In the genomic region with DNA sequence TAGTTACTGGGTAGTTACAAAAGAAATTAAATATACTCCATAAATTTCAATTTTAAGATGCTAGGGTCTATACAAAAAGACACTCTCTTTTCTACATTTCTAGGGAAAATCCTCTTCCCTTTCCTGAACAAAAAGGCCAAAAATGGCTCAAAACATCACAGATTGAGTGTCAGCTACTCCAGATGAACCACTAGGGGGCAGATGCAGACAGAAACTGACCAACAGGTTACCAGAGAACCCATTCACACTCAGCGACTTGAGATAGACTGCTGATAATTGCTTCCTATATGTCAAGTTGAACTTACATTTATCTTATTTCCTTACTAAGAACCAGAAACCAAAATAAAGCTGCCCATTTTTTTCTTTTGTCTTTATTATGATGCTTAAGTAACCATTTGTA, we compare ENCODE assay signal across 9 cellular contexts.
DNase-seq lines count a peak whose midpoint lies in the region; ATAC-seq and TF ChIP-seq lines count a peak whose summit lies in the region.
"Had no signal": no experiment of that assay in that cellular context is flagged by ENCODE, and none has a peak within 500 bp of the region (broad histone marks: within the 10 kb centered on the region; RNA-seq: fewer than 3 reads in every experiment).

No MANE protein-coding gene starts in this region.

- H3K27ac Mint-ChIP-seq in CD8-positive, alpha-beta memory T cell: no peak overlapping the region

- peaks cover 0 to 8% (median 2%) of the 10 kb centered on the region in 5 donors for H3K9me3 Mint-ChIP-seq in CD8-positive, alpha-beta memory T cell

- CTCF ChIA-PET in A673 (lab: Charles Lee): no interaction called here
- CTCF ChIA-PET in CD8-positive, alpha-beta memory T cell (lab: Charles Lee): no interaction called here

- TF ChIP-seq CTCF in A673 (conservative IDR thresholded peaks at IDR 0.05; ENCODE audit: low read depth, low read length) (peak; percentile 65), GM12864 (IDR thresholded peaks at IDR 0.05; ENCODE audit: low read depth, low read length, missing control alignments) (peak; percentile 55), OCI-LY1 (IDR thresholded peaks at IDR 0.05; ENCODE audit: low read length) (peak; percentile 48), fibroblast of pulmonary artery (IDR thresholded peaks at IDR 0.05; ENCODE audit: low read length, missing control alignments) (peak; percentile 52)

- DNase-seq in A673 (ENCODE audit: low spot score): peak; percentile 40
- no peak for DNase-seq in GM12864 (ENCODE audit: low read depth)
- DNase-seq in fibroblast of pulmonary artery (ENCODE audit: low read depth): peak; percentile 22
- no peak for DNase-seq in CD8-positive, alpha-beta memory T cell
- DNase-seq in activated CD4-positive, CD25-positive, alpha-beta regulatory T cell treated with anti-CD3 and anti-CD28 coated beads, Interleukin-2, amount 50 U/mL, for 72 hours: no peak
- DNase-seq: stimulated activated CD4-positive, alpha-beta T cell treated with anti-CD3 and anti-CD28 coated beads, Interleukin-12 subunit alpha, Interleukin-12 subunit beta, amount 100 ng/mL, for 4 hours had no signal

- H3K4me1 ChIP-seq in A673 (ENCODE audit: insufficient read depth, low read length, poor library complexity, severe bottlenecking): no peaks in the 10 kb centered on the region
- no peaks in the 10 kb centered on the region for H3K4me1 ChIP-seq in OCI-LY1 (ENCODE audit: insufficient read depth, low read length, severe bottlenecking)
- H3K4me1 ChIP-seq in CD8-positive, alpha-beta memory T cell (ENCODE audit: insufficient read depth, low read length): no peaks in the 10 kb centered on the region

- H3K9me2 ChIP-seq in OCI-LY1 (ENCODE audit: low read depth, low read length): no peaks in the 10 kb centered on the region

- POLR2A ChIA-PET in A673 (lab: Charles Lee; ENCODE audit: low non-redundant PET): no interaction called here
- POLR2A ChIA-PET in CD8-positive, alpha-beta memory T cell (lab: Charles Lee): no interaction called here

- H3F3A ChIP-seq in OCI-LY1 (ENCODE audit: insufficient read depth, low read length): no peaks in the 10 kb centered on the region

- no peak overlapping the region for H3K9ac ChIP-seq in OCI-LY1 (ENCODE audit: low read length)

- no peak overlapping the region for H3K4me3 Mint-ChIP-seq in CD8-positive, alpha-beta memory T cell

- BruUV-seq in A673 (replicated peaks; lab: Mats Ljungman, UMichigan): no TSS peak

- no peak overlapping the region for H3K4me2 ChIP-seq in OCI-LY1 (ENCODE audit: low read length)

- H3K4me3 ChIP-seq in A673 (ENCODE audit: low read depth, low read length, poor library complexity, severe bottlenecking): no peak overlapping the region
- no peak overlapping the region for H3K4me3 ChIP-seq in GM12864 (ENCODE audit: low read depth, low read length)
- H3K4me3 ChIP-seq in OCI-LY1 (ENCODE audit: low read depth, low read length, poor library complexity, severe bottlenecking): no peak overlapping the region
- no peak overlapping the region for H3K4me3 ChIP-seq in fibroblast of pulmonary artery (replicated peaks; ENCODE audit: low read depth, low read length)
- no peak overlapping the region for H3K4me3 ChIP-seq in CD8-positive, alpha-beta memory T cell (ENCODE audit: low read length)

- H3K36me3 ChIP-seq in A673 (ENCODE audit: insufficient read depth, low read length, poor library complexity, severe bottlenecking): no peaks in the 10 kb centered on the region
- no peaks in the 10 kb centered on the region for H3K36me3 ChIP-seq in OCI-LY1 (ENCODE audit: insufficient read depth, low read length)
- H3K36me3 ChIP-seq in CD8-positive, alpha-beta memory T cell (ENCODE audit: insufficient read depth, low read length): no peaks in the 10 kb centered on the region

- no peaks in the 10 kb centered on the region for H4K20me1 ChIP-seq in OCI-LY1 (ENCODE audit: insufficient read depth, low read length)

- peaks cover 7 to 9% (median 7%) of the 10 kb centered on the region in 3 donors for H3K4me1 Mint-ChIP-seq in CD8-positive, alpha-beta memory T cell

- no peak for ATAC-seq in GM19455 (IDR thresholded peaks at IDR 0.05; ENCODE audit: unreplicated experiment)
- no peak for ATAC-seq in HG03354 (IDR thresholded peaks at IDR 0.05; ENCODE audit: poor library complexity, severe bottlenecking, unreplicated experiment)

- H3K27me3 Mint-ChIP-seq in CD8-positive, alpha-beta memory T cell: peaks cover 9 to 23% of the 10 kb centered on the region in 2 donors

- H3K36me3 Mint-ChIP-seq in CD8-positive, alpha-beta memory T cell: no peaks in the 10 kb centered on the region

- H3K27me3 ChIP-seq in A673 (replicated peaks; ENCODE audit: insufficient read depth, low read depth, low read length, poor library complexity) (no peaks in the 10 kb centered on the region), OCI-LY1 (ENCODE audit: insufficient read depth, low read length) (no peaks in the 10 kb centered on the region)
- no peaks in the 10 kb centered on the region for H3K27me3 ChIP-seq in CD8-positive, alpha-beta memory T cell (ENCODE audit: insufficient read depth, low read length, poor library complexity, severe bottlenecking)

- intact Hi-C loops in A673 (cut with micrococcal nuclease; ENCODE audit: unreplicated experiment): no loop called here

- H3K9me3 ChIP-seq in A673 (ENCODE audit: low read depth, low read length, poor library complexity, severe bottlenecking): no peaks in the 10 kb centered on the region
- H3K9me3 ChIP-seq in OCI-LY1 (ENCODE audit: low read length): no peaks in the 10 kb centered on the region
- no peaks in the 10 kb centered on the region for H3K9me3 ChIP-seq in CD8-positive, alpha-beta memory T cell (ENCODE audit: low read length)

- H3K27ac ChIP-seq in A673 (ENCODE audit: low read depth, low read length, poor library complexity, severe bottlenecking): no peak overlapping the region
- no peak overlapping the region for H3K27ac ChIP-seq in OCI-LY1 (ENCODE audit: low read depth, low read length, poor library complexity, severe bottlenecking)
- H3K27ac ChIP-seq in CD8-positive, alpha-beta memory T cell (ENCODE audit: low read depth, low read length): no peak overlapping the region

- no peak overlapping the region for H2AFZ ChIP-seq in OCI-LY1 (ENCODE audit: low read length)

- H3K79me2 ChIP-seq in OCI-LY1 (ENCODE audit: insufficient read depth, low read length): no peaks in the 10 kb centered on the region

Comparison
In these comparisons a context has a peak if more than half of its experiments do, and no peak if none do; other contexts are left out.
1. DNase-seq: peak in A673 (single experiment) and fibroblast of pulmonary artery (single experiment); none in GM12864 (single experiment), CD8-positive, alpha-beta memory T cell (0 of 5) and activated CD4-positive, CD25-positive, alpha-beta regulatory T cell treated with anti-CD3 and anti-CD28 coated beads, Interleukin-2, amount 50 U/mL, for 72 hours (single experiment).
2. Peak in every context shown above with its lines, with median percentiles within 50 percentile points of each other: CTCF ChIP-seq.